In the genomic region with DNA sequence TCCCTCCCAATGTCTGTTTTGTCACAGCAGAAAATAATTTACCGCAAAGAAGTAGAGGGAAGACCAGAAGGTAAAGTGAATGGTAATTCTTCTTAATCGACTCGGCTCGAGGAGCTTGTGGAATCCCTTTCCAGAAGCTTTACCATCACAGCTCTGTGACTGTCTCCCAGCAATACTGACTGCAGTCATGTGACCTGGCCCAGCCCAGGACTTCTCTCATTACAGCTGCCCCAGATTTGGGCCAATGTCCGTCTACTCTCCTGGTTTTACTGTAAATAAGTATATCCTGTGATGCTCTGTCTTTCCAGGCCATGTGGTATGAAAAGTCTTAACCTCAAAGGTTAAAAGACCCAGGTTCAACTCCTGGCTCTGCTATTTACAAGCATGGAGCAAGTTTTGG, we compare ENCODE assay signal across 1 cellular context.
A peak's percentile ranks its signal among the peaks of the same experiment; 100 is the strongest.
TF ChIP-seq lines count a peak whose summit lies in the region.

No MANE protein-coding gene starts in this region.

TF ChIP-seq in K562, 482 proteins besides CTCF, POLR2A, EP300 and RAD21 (continued from another document):
- TF ChIP-seq, protein P1, sequence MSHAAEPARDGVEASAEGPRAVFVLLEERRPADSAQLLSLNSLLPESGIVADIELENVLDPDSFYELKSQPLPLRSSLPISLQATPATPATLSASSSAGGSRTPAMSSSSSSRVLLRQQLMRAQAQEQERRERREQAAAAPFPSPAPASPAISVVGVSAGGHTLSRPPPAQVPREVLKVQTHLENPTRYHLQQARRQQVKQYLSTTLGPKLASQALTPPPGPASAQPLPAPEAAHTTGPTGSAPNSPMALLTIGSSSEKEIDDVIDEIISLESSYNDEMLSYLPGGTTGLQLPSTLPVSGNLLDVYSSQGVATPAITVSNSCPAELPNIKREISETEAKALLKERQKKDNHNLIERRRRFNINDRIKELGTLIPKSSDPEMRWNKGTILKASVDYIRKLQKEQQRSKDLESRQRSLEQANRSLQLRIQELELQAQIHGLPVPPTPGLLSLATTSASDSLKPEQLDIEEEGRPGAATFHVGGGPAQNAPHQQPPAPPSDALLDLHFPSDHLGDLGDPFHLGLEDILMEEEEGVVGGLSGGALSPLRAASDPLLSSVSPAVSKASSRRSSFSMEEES (CRISPR knock-in tag; IDR thresholded peaks at IDR 0.05), result peak; percentile 48
